Comparison of ENCODE assay signal across 31 cellular contexts in the genomic region with DNA sequence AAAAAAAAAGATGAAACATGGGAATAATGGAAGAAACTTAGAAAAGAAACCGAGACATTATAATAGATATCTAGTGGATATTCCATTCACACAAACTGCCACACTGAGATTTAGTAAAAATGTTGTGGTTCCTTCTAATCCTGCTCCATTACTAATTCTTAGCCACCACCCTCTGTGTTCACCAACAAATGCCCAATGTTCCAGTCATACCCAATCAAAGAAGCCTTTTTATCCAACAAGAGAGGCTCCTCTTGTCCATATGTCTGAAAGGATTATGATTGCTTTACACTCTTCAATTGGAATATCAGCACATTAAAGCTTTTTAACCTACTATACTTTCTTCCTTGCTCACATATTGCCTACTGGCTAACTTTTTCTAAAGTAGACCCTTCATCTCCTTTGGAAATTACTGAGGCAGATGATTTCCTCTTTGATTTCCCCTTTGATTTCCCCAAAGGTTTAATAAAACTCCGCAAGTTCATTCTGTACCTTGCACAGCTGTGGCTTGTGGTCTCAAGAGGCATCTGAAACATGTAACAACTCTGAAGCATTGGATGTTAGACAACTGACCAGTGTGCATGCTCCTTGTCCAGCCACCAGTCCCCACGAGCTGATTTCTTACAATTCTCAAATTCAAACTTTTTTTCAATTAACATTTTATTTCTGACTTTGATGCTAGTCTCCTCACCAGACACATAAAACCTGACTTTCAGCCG.
DNase-seq lines count a peak whose midpoint lies in the region; TF ChIP-seq lines count a peak whose summit lies in the region.
"Had no signal": no experiment of that assay in that cellular context is flagged by ENCODE, and none has a peak within 500 bp of the region (broad histone marks: within the 10 kb centered on the region; RNA-seq: fewer than 3 reads in every experiment).

No MANE protein-coding gene starts in this region.

- peak overlapping the region; percentile 38 for H3K27ac ChIP-seq in brain microvascular endothelial cell
- H3K27ac ChIP-seq: esophagus squamous epithelium, PC-9, suprapubic skin, upper lobe of left lung had no signal

- in situ Hi-C loops in brain microvascular endothelial cell (cut with HindIII; ENCODE audit: low pct_ligation_motif_present, low sequenced_read_pairs) (no loop called here), GM13976 (cut with MboI; ENCODE audit: low sequenced_read_pairs, unreplicated experiment) (no loop called here)

- H3K4me1 Mint-ChIP-seq in Calu3 (ENCODE audit: low read depth, unreplicated experiment), result peaks cover 78% of the 10 kb centered on the region
- H3K4me1 Mint-ChIP-seq: activated CD4-positive, alpha-beta memory T cell treated with anti-CD3 and anti-CD28 coated beads, Interleukin-2, amount 10 ng/mL, durations not matched to agents 7 days and 5 days; CD14-positive monocyte; nephron progenitor cell had no signal

- H3K4me3 Mint-ChIP-seq in Calu3 (ENCODE audit: low read depth, unreplicated experiment), result no peak overlapping the region
- H3K4me3 Mint-ChIP-seq: activated CD4-positive, alpha-beta memory T cell treated with anti-CD3 and anti-CD28 coated beads, Interleukin-2, amount 10 ng/mL, durations not matched to agents 7 days and 5 days; CD14-positive monocyte; dendritic cell treated with granulocyte-macrophage colony-stimulating factor and Interleukin-4, amounts not matched to agents 40 ng/mL and 50 ng/mL, for 4 days; HFFc6; nephron progenitor cell had no signal

- H3K27me3 Mint-ChIP-seq in Calu3 (ENCODE audit: unreplicated experiment), result no peaks in the 10 kb centered on the region
- H3K27me3 Mint-ChIP-seq: activated CD4-positive, alpha-beta memory T cell treated with anti-CD3 and anti-CD28 coated beads, Interleukin-2, amount 10 ng/mL, durations not matched to agents 7 days and 5 days; dendritic cell treated with granulocyte-macrophage colony-stimulating factor and Interleukin-4, amounts not matched to agents 40 ng/mL and 50 ng/mL, for 4 days had no signal

- CTCF ChIA-PET in Calu3 (lab: Charles Lee), result no interaction called here

- peak overlapping the region; percentile 31 for H3K27ac Mint-ChIP-seq in Calu3 (ENCODE audit: unreplicated experiment)
- H3K27ac Mint-ChIP-seq: activated CD4-positive, alpha-beta memory T cell treated with anti-CD3 and anti-CD28 coated beads, Interleukin-2, amount 10 ng/mL, durations not matched to agents 7 days and 5 days; activated naive CD4-positive, alpha-beta T cell treated with anti-CD3 and anti-CD28 coated beads, Interleukin-2, amount 50 U/mL, for 72 hours; CD14-positive monocyte; dendritic cell treated with granulocyte-macrophage colony-stimulating factor and Interleukin-4, amounts not matched to agents 40 ng/mL and 50 ng/mL, for 4 days; HFFc6; nephron progenitor cell had no signal

- H3K36me3 Mint-ChIP-seq in Calu3 (ENCODE audit: insufficient read depth, unreplicated experiment), result no peaks in the 10 kb centered on the region
- H3K36me3 Mint-ChIP-seq: activated naive CD4-positive, alpha-beta T cell treated with anti-CD3 and anti-CD28 coated beads, Interleukin-2, amount 50 U/mL, for 72 hours; CD14-positive monocyte had no signal

- H3K9me3 Mint-ChIP-seq in Calu3 (ENCODE audit: low read depth, unreplicated experiment), result peaks cover 6% of the 10 kb centered on the region
- H3K9me3 Mint-ChIP-seq: activated CD4-positive, alpha-beta memory T cell treated with anti-CD3 and anti-CD28 coated beads, Interleukin-2, amount 10 ng/mL, durations not matched to agents 7 days and 5 days; dendritic cell treated with granulocyte-macrophage colony-stimulating factor and Interleukin-4, amounts not matched to agents 40 ng/mL and 50 ng/mL, for 4 days; HFFc6; nephron progenitor cell had no signal

- H3K4me3 ChIP-seq in brain microvascular endothelial cell (ENCODE audit: low read depth, low read length), result no peak overlapping the region
- H3K4me3 ChIP-seq: esophagus squamous epithelium, PC-9, suprapubic skin, upper lobe of left lung had no signal

- no peaks in the 10 kb centered on the region for H3K36me3 ChIP-seq in brain microvascular endothelial cell (replicated peaks)
- H3K36me3 ChIP-seq: esophagus squamous epithelium, suprapubic skin, upper lobe of left lung had no signal

- no peak for DNase-seq in Calu3
- DNase-seq in NCI-H524 treated with DMSO at 0.1 percent for 48 hours (lab: John Stamatoyannopoulos, UW), result peak; percentile 54
- DNase-seq in brain microvascular endothelial cell, result peak; percentile 48
- DNase-seq in renal cortical epithelial cell (ENCODE audit: low read depth), result peak; percentile 87
- DNase-seq in HT-29 (ENCODE audit: low spot score), result no peak
- no peak for DNase-seq in GM13976 (ENCODE audit: low spot score)
- no peak for DNase-seq in NCI-H2171 (lab: John Stamatoyannopoulos, UW)
- DNase-seq: activated CD4-positive, alpha-beta memory T cell treated with anti-CD3 and anti-CD28 coated beads, Interleukin-2, amount 10 ng/mL, durations not matched to agents 7 days and 5 days; activated CD8-positive, alpha-beta memory T cell treated with anti-CD3 and anti-CD28 coated beads, Interleukin-2, amount 50 U/mL, for 48 hours; central memory CD4-positive, alpha-beta T cell; DND-41; esophagus squamous epithelium; GF-D8; GOT3; HFFc6; hypothalamus; left cardiac atrium; NCI-H1092 treated with DMSO at 0.1 percent for 48 hours; NCI-H187; NCI-H2171 treated with DMSO at 0.1 percent for 48 hours; NCI-H510A treated with DMSO at 0.1 percent for 48 hours; nephron progenitor cell; PC-9; SHP77; small intestine; stimulated activated naive CD4-positive, alpha-beta T cell; upper lobe of left lung had no signal

- BruUV-seq in Calu3 (replicated peaks; lab: Mats Ljungman, UMichigan), result no TSS peak

- intact Hi-C loops in Calu3 (cut with micrococcal nuclease; ENCODE audit: unreplicated experiment), result no loop called here

- TF ChIP-seq CTCF in Calu3 (IDR thresholded peaks at IDR 0.05; ENCODE audit: unreplicated experiment) (no peak), brain microvascular endothelial cell (IDR thresholded peaks at IDR 0.05; ENCODE audit: low read depth, low read length, missing control alignments) (no peak), GM13976 (IDR thresholded peaks at IDR 0.05; ENCODE audit: borderline replicate concordance, control extremely low read depth, extremely low read depth, insufficient read depth, missing control alignments) (no peak)

- no peaks in the 10 kb centered on the region for H3K27me3 ChIP-seq in brain microvascular endothelial cell (replicated peaks)
- H3K27me3 ChIP-seq: esophagus squamous epithelium, suprapubic skin, upper lobe of left lung had no signal

Comparison
In these comparisons a context has a peak if more than half of its experiments do, and no peak if none do; other contexts are left out.
1. DNase-seq: peak in NCI-H524 treated with DMSO at 0.1 percent for 48 hours (single experiment), brain microvascular endothelial cell (single experiment) and renal cortical epithelial cell (single experiment); none in Calu3 (single experiment), HT-29 (single experiment), GM13976 (single experiment) and NCI-H2171 (single experiment).